ENCODE assay signal across 9 cellular contexts in genomic region chr20:45322952-45323383, GRCh38. TPM values are rescaled to one million over a fixed set of nuclear protein-coding genes. Genes with fewer than 3 reads are reported as not detected.
DNase-seq lines count a peak whose midpoint lies in the region; ATAC-seq and TF ChIP-seq lines count a peak whose summit lies in the region.
"Had no signal": no experiment of that assay in that cellular context is flagged by ENCODE, and none has a peak within 500 bp of the region (broad histone marks: within the 10 kb centered on the region; RNA-seq: fewer than 3 reads in every experiment).

No MANE protein-coding gene starts in this region.

- no peak overlapping the region for H3K27ac Mint-ChIP-seq in stimulated activated effector memory CD8-positive, alpha-beta T cell treated with anti-CD3 and anti-CD28 coated beads, Interleukin-12 subunit alpha, Interleukin-12 subunit beta, amount 100 ng/mL, for 72 hours

- TF ChIP-seq CTCF in GM10266 (IDR thresholded peaks at IDR 0.05; ENCODE audit: control insufficient read depth, insufficient read depth, low read depth, missing control alignments): peak; percentile 28
- peak; percentile 27 for TF ChIP-seq CTCF in brain microvascular endothelial cell (IDR thresholded peaks at IDR 0.05; ENCODE audit: low read depth, low read length, missing control alignments)
- TF ChIP-seq CTCF in left lung (IDR thresholded peaks at IDR 0.05): peak in 1 of 2 donors; percentile 8

- H3K9me3 Mint-ChIP-seq in stimulated activated effector memory CD8-positive, alpha-beta T cell treated with anti-CD3 and anti-CD28 coated beads, Interleukin-12 subunit alpha, Interleukin-12 subunit beta, amount 100 ng/mL, for 72 hours: no peaks in the 10 kb centered on the region

- peaks cover 0 to 21% of the 10 kb centered on the region in 2 donors for H3K4me1 ChIP-seq in left lung

- H3K27ac ChIP-seq in brain microvascular endothelial cell (no peak overlapping the region), left lung (no peak overlapping the region)

- peaks cover 26% of the 10 kb centered on the region for H3K36me3 ChIP-seq in brain microvascular endothelial cell (replicated peaks)
- peaks cover 0 to 36% of the 10 kb centered on the region in 2 donors for H3K36me3 ChIP-seq in left lung

- H3K4me1 Mint-ChIP-seq in stimulated activated effector memory CD8-positive, alpha-beta T cell treated with anti-CD3 and anti-CD28 coated beads, Interleukin-12 subunit alpha, Interleukin-12 subunit beta, amount 100 ng/mL, for 72 hours: peaks cover 24% of the 10 kb centered on the region

- H3K27me3 ChIP-seq in brain microvascular endothelial cell (replicated peaks) (no peaks in the 10 kb centered on the region), left lung (peaks cover 0 to under 1% of the 10 kb centered on the region in 2 donors)

- ATAC-seq in left lung (peak; percentile 81), HG02970 (IDR thresholded peaks at IDR 0.05; ENCODE audit: low FRiP score, unreplicated experiment) (no peak)
- ATAC-seq in stimulated activated effector memory CD8-positive, alpha-beta T cell treated with anti-CD3 and anti-CD28 coated beads, Interleukin-12 subunit alpha, Interleukin-12 subunit beta, amount 100 ng/mL, for 72 hours: no peak

- H3K4me3 ChIP-seq in brain microvascular endothelial cell (ENCODE audit: low read depth, low read length) (no peak overlapping the region), left lung (no peak overlapping the region)

- intact Hi-C loops in left lung (cut with DNase I): loop anchor here in 1 of 2 donors (5.0 to 10.0 kb wide), 2 partner anchors 114 to 452 kb away; no protein-coding TSS in a partner anchor

- no peak for DNase-seq in GM10266 (ENCODE audit: extremely low spot score)
- peak; percentile 15 for DNase-seq in NCI-H146 treated with DMSO at 0.1 percent for 48 hours (lab: John Stamatoyannopoulos, UW; ENCODE audit: unreplicated experiment)
- DNase-seq in brain microvascular endothelial cell: no peak
- DNase-seq in left lung: peak in 1 of 2 donors; percentile 83
- DNase-seq in SKM-1 treated with dmso at 0.1 percent for 144 hours (lab: John Stamatoyannopoulos, UW; ENCODE audit: unreplicated experiment): no peak
- no peak for DNase-seq in LoVo (ENCODE audit: low spot score)
- no peak for DNase-seq in stimulated activated effector memory CD8-positive, alpha-beta T cell treated with anti-CD3 and anti-CD28 coated beads, Interleukin-12 subunit alpha, Interleukin-12 subunit beta, amount 100 ng/mL, for 72 hours (ENCODE audit: low spot score in 2 of 2)

- H3K4me3 Mint-ChIP-seq in stimulated activated effector memory CD8-positive, alpha-beta T cell treated with anti-CD3 and anti-CD28 coated beads, Interleukin-12 subunit alpha, Interleukin-12 subunit beta, amount 100 ng/mL, for 72 hours: no peak overlapping the region

- H3K9me3 ChIP-seq in left lung: no peaks in the 10 kb centered on the region

- peaks cover 32% of the 10 kb centered on the region for H3K36me3 Mint-ChIP-seq in stimulated activated effector memory CD8-positive, alpha-beta T cell treated with anti-CD3 and anti-CD28 coated beads, Interleukin-12 subunit alpha, Interleukin-12 subunit beta, amount 100 ng/mL, for 72 hours

- in situ Hi-C loops in brain microvascular endothelial cell (cut with HindIII; ENCODE audit: low pct_ligation_motif_present, low sequenced_read_pairs): no loop called here

RNA-seq across cellular contexts. Expression of gene MATN4, which starts 14.9 kb away (rescaled TPM):
- total RNA-seq in left lung: under 1 TPM in 1 of 2 donors, not detected in 1; 0.23 TPM
- total RNA-seq: kidney epithelial cell had no signal

RNA-seq across cellular contexts. Expression of gene RBPJL, which starts 16.3 kb away (rescaled TPM):
- total RNA-seq in left lung: not detected
- total RNA-seq: kidney epithelial cell had no signal

RNA-seq across cellular contexts. Expression of gene SDC4, which starts 25.3 kb away (rescaled TPM):
- 100 to 1,000 TPM; 199 to 329 TPM for total RNA-seq in left lung

RNA-seq across cellular contexts. Expression of gene SYS1, which starts 40.0 kb away (rescaled TPM):
- 10 to 100 TPM; 44.3 to 48.8 TPM for total RNA-seq in left lung

RNA-seq across cellular contexts. Expression of gene TP53TG5, which starts 55.2 kb away (rescaled TPM):
- under 1 TPM in 1 of 2 donors, not detected in 1; 0.44 TPM for total RNA-seq in left lung
- total RNA-seq: kidney epithelial cell had no signal
